8 cellular contexts compared by ENCODE assay signal in genomic region chr10:93039721-93040120, GRCh38. TPM values are rescaled to one million over a fixed set of nuclear protein-coding genes. Genes with fewer than 3 reads are reported as not detected.
DNase-seq lines count a peak whose midpoint lies in the region; ATAC-seq, FAIRE-seq and TF ChIP-seq lines count a peak whose summit lies in the region.

No MANE protein-coding gene starts in this region.

- no peak overlapping the region for H3K9ac ChIP-seq in astrocyte (ENCODE audit: low read length)

- no peaks in the 10 kb centered on the region for H4K20me1 ChIP-seq in astrocyte (ENCODE audit: insufficient read depth, low read length)

- no peak overlapping the region for H3K4me3 Mint-ChIP-seq in astrocyte (ENCODE audit: unreplicated experiment)

- peak; percentile 76 for ATAC-seq in mucosa of descending colon
- ATAC-seq in HG02970 (IDR thresholded peaks at IDR 0.05; ENCODE audit: low FRiP score, unreplicated experiment): no peak

- no peak overlapping the region for H2AFZ ChIP-seq in astrocyte (ENCODE audit: low read depth, low read length)

- no peaks in the 10 kb centered on the region for H3K36me3 Mint-ChIP-seq in astrocyte (ENCODE audit: low read depth, unreplicated experiment)

- no peak overlapping the region for H3K4me2 ChIP-seq in astrocyte (ENCODE audit: low read length)

- H3K4me1 ChIP-seq in astrocyte (ENCODE audit: insufficient read depth, low read length) (no peaks in the 10 kb centered on the region), mucosa of descending colon (ENCODE audit: low read depth) (peaks cover 9% of the 10 kb centered on the region)

- peaks cover 2% of the 10 kb centered on the region for H3K27me3 Mint-ChIP-seq in astrocyte (ENCODE audit: low read depth, unreplicated experiment)

- H3K79me2 ChIP-seq in astrocyte (ENCODE audit: insufficient read depth, low read length): no peaks in the 10 kb centered on the region

- H3K9me3 Mint-ChIP-seq in astrocyte (ENCODE audit: unreplicated experiment): no peaks in the 10 kb centered on the region

- H3K36me3 ChIP-seq in astrocyte (ENCODE audit: insufficient read depth, low read length) (no peaks in the 10 kb centered on the region), mucosa of descending colon (ENCODE audit: low read depth) (no peaks in the 10 kb centered on the region)

- FAIRE-seq in astrocyte (lab: Jason Lieb, UNC): peak; percentile 5

- H3K4me1 Mint-ChIP-seq in astrocyte (ENCODE audit: low read depth, unreplicated experiment): no peaks in the 10 kb centered on the region

- H3K27ac Mint-ChIP-seq in astrocyte (ENCODE audit: unreplicated experiment): no peak overlapping the region

- H3K27ac ChIP-seq in astrocyte (ENCODE audit: low read depth, low read length): no peak overlapping the region

- no peak overlapping the region for H3K4me3 ChIP-seq in GM12865 (ENCODE audit: low read depth, low read length)
- H3K4me3 ChIP-seq in astrocyte (ENCODE audit: insufficient read depth, low read depth, low read length): no peak overlapping the region
- H3K4me3 ChIP-seq in mucosa of descending colon: no peak overlapping the region

- TF ChIP-seq CTCF in GM12865 (IDR thresholded peaks at IDR 0.05; ENCODE audit: insufficient read depth, low read depth, low read length, missing control alignments) (peak; percentile 48), astrocyte (IDR thresholded peaks at IDR 0.05; ENCODE audit: insufficient read depth, low read depth, low read length) (peak; percentile 38), mucosa of descending colon (IDR thresholded peaks at IDR 0.05) (peak; percentile 17)

- no peaks in the 10 kb centered on the region for H3K9me3 ChIP-seq in astrocyte (ENCODE audit: insufficient read depth, low read depth, low read length)
- H3K9me3 ChIP-seq in mucosa of descending colon: no peaks in the 10 kb centered on the region

- H3K27me3 ChIP-seq in astrocyte (ENCODE audit: insufficient read depth, low read length): no peaks in the 10 kb centered on the region

- intact Hi-C loops in mucosa of descending colon (cut with DNase I, micrococcal nuclease): no loop called here

- DNase-seq in GM12865 (ENCODE audit: low read depth) (peak; percentile 36), M059J (ENCODE audit: low read depth) (peak; percentile 41), astrocyte (ENCODE audit: low read depth) (peak; percentile 6), mucosa of descending colon (peak in 1 of 3 donors; percentile 49), GM19240 (ENCODE audit: insufficient read length, low spot score) (no peak), NK-92 (lab: John Stamatoyannopoulos, UW; ENCODE audit: unreplicated experiment) (no peak), NCI-H1092 treated with DMSO at 0.1 percent for 48 hours (lab: John Stamatoyannopoulos, UW) (no peak)

RNA-seq across cellular contexts. Expression of gene CYP26C1, which starts 20.9 kb away (rescaled TPM):
- total RNA-seq in M059J (2014; rRNA removed; shearing (Covaris generic)): not detected in 2 replicates
- total RNA-seq in astrocyte (not detected in 2 replicates), mucosa of descending colon (under 1 TPM in 2 of 3 donors, not detected in 1; 0.09 to 0.14 TPM)

RNA-seq across cellular contexts. Expression of gene CYP26A1, which starts 34.0 kb away (rescaled TPM):
- not detected in 2 replicates for total RNA-seq in M059J (2014; rRNA removed; shearing (Covaris generic))
- 0.18 and 0.53 TPM in 2 replicates for total RNA-seq in astrocyte
- not detected for total RNA-seq in mucosa of descending colon

Comparison
In these comparisons a context has a peak if more than half of its experiments do, and no peak if none do; other contexts are left out.
1. DNase-seq: peak in GM12865 (single experiment), M059J (single experiment) and astrocyte (single experiment); none in GM19240 (single experiment), NK-92 (single experiment) and NCI-H1092 treated with DMSO at 0.1 percent for 48 hours (single experiment).
2. Peak in every context shown above with its lines, with median percentiles within 50 percentile points of each other: CTCF ChIP-seq.